Comparison of ENCODE assay signal across 28 cellular contexts in genomic region chr1:227914801-227915563, GRCh38. TPM values are rescaled to one million over a fixed set of nuclear protein-coding genes. Genes with fewer than 3 reads are reported as not detected.
DNase-seq lines count a peak whose midpoint lies in the region; ATAC-seq and TF ChIP-seq lines count a peak whose summit lies in the region.
"Had no signal": no experiment of that assay in that cellular context is flagged by ENCODE, and none has a peak within 500 bp of the region (broad histone marks: within the 10 kb centered on the region; RNA-seq: fewer than 3 reads in every experiment).

No MANE protein-coding gene starts in this region.

- H3K9me3 ChIP-seq in left ventricle myocardium inferior (replicated peaks), result no peaks in the 10 kb centered on the region
- H3K9me3 ChIP-seq: Caco-2, esophagus muscularis mucosa, neutrophil, tibial artery had no signal

- no peak overlapping the region for H3K4me3 Mint-ChIP-seq in chondrocyte (ENCODE audit: unreplicated experiment)
- H3K4me3 Mint-ChIP-seq: activated CD4-positive, alpha-beta memory T cell treated with anti-CD3 and anti-CD28 coated beads, Interleukin-2, amount 10 ng/mL, durations not matched to agents 7 days and 5 days; activated naive CD4-positive, alpha-beta T cell treated with anti-CD3 and anti-CD28 coated beads for 36 hours; activated T-helper 1 cell treated with anti-CD3 and anti-CD28 coated beads, Interleukin-12 subunit alpha, Interleukin-12 subunit beta, Interleukin-2, Interleukin-4 antibody, amounts not matched to agents 30 ng/mL and 10 ng/mL and 1 ng/mL, durations not matched to agents 14 hours and 24 hours and 36 hours; central memory CD8-positive, alpha-beta T cell; dendritic cell treated with granulocyte-macrophage colony-stimulating factor and Interleukin-4, amounts not matched to agents 40 ng/mL and 50 ng/mL, for 4 days; memory B cell had no signal

- no peaks in the 10 kb centered on the region for H3K27me3 Mint-ChIP-seq in chondrocyte (ENCODE audit: low read depth)

- no peak overlapping the region for H3K9ac ChIP-seq in mesendoderm (ENCODE audit: low read length)

- peaks cover 15% of the 10 kb centered on the region for H3K4me1 Mint-ChIP-seq in chondrocyte (ENCODE audit: low read depth)
- H3K4me1 Mint-ChIP-seq: central memory CD8-positive, alpha-beta T cell; memory B cell had no signal

- TF ChIP-seq CTCF in left ventricle myocardium inferior (IDR thresholded peaks at IDR 0.05; ENCODE audit: borderline replicate concordance), result no peak
- no peak for TF ChIP-seq CTCF in chondrocyte (IDR thresholded peaks at IDR 0.05)

- no peak overlapping the region for H4K8ac ChIP-seq in mesendoderm (ENCODE audit: low read depth, low read length)

- H3K27ac ChIP-seq in left ventricle myocardium inferior (replicated peaks) (no peak overlapping the region), mesendoderm (ENCODE audit: low read depth, low read length) (no peak overlapping the region), urinary bladder (ENCODE audit: low read depth) (peak overlapping the region; percentile 24)
- H3K27ac ChIP-seq: esophagus muscularis mucosa, neutrophil, tibial artery had no signal

- no peak overlapping the region for H3K4me2 ChIP-seq in mesendoderm (ENCODE audit: low read length)

- no CpG with 5 or more reads among the region's 7 CpGs for WGBS in mesendoderm (ENCODE audit: extremely low coverage, insufficient coverage, low lambda C conversion rate)
- WGBS in urinary bladder, result 67% methylated on average over 7 of the region's 7 CpGs

- ATAC-seq in Right ventricle myocardium inferior (no peak), GM18868 (IDR thresholded peaks at IDR 0.05; ENCODE audit: unreplicated experiment) (no peak), GM19035 (IDR thresholded peaks at IDR 0.05; ENCODE audit: unreplicated experiment) (no peak)

- no peaks in the 10 kb centered on the region for H3K36me3 ChIP-seq in left ventricle myocardium inferior
- H3K36me3 ChIP-seq in mesendoderm (ENCODE audit: control insufficient read depth, insufficient read depth, low read length), result no peaks in the 10 kb centered on the region
- no peaks in the 10 kb centered on the region for H3K36me3 ChIP-seq in urinary bladder (ENCODE audit: insufficient read depth)
- H3K36me3 ChIP-seq: neutrophil, tibial artery had no signal

- H3K36me3 Mint-ChIP-seq in chondrocyte (ENCODE audit: low read depth), result no peaks in the 10 kb centered on the region
- H3K36me3 Mint-ChIP-seq: memory B cell had no signal

- no peaks in the 10 kb centered on the region for H3K79me1 ChIP-seq in mesendoderm (ENCODE audit: low read length)

- intact Hi-C loops in Right ventricle myocardium inferior (cut with DNase I), result no loop called here
- intact Hi-C loops in left ventricle myocardium inferior (cut with micrococcal nuclease), result no loop called here

- no peak overlapping the region for H2AK5ac ChIP-seq in mesendoderm (ENCODE audit: low read length)

- H3K9me3 Mint-ChIP-seq in chondrocyte (ENCODE audit: low read depth), result no peaks in the 10 kb centered on the region
- H3K9me3 Mint-ChIP-seq: activated CD4-positive, alpha-beta memory T cell treated with anti-CD3 and anti-CD28 coated beads, Interleukin-2, amount 10 ng/mL, durations not matched to agents 7 days and 5 days; activated naive CD4-positive, alpha-beta T cell treated with anti-CD3 and anti-CD28 coated beads for 36 hours; activated T-helper 1 cell treated with anti-CD3 and anti-CD28 coated beads, Interleukin-12 subunit alpha, Interleukin-12 subunit beta, Interleukin-2, Interleukin-4 antibody, amounts not matched to agents 30 ng/mL and 10 ng/mL and 1 ng/mL, durations not matched to agents 14 hours and 24 hours and 36 hours; central memory CD8-positive, alpha-beta T cell; dendritic cell treated with granulocyte-macrophage colony-stimulating factor and Interleukin-4, amounts not matched to agents 40 ng/mL and 50 ng/mL, for 4 days; memory B cell had no signal

- no peak overlapping the region for H3K18ac ChIP-seq in mesendoderm (ENCODE audit: low read length)

- H4K5ac ChIP-seq in mesendoderm (ENCODE audit: low read length), result no peak overlapping the region

- H3K27me3 ChIP-seq in left ventricle myocardium inferior (ENCODE audit: low read depth), result no peaks in the 10 kb centered on the region
- H3K27me3 ChIP-seq in mesendoderm (ENCODE audit: insufficient read depth, low read length, poor library complexity), result no peaks in the 10 kb centered on the region
- H3K27me3 ChIP-seq: esophagus muscularis mucosa had no signal

- DNase-seq in Right ventricle myocardium inferior (ENCODE audit: missing footprints) (peak; percentile 55), left ventricle myocardium inferior (no peak), chondrocyte (ENCODE audit: low spot score) (peak; percentile 74), mesendoderm (no peak), activated gamma-delta T cell treated with Interleukin-2 at 50 U/mL for 16 hours (no peak)
- DNase-seq: activated CD4-positive, alpha-beta memory T cell treated with anti-CD3 and anti-CD28 coated beads, Interleukin-2, amount 10 ng/mL, durations not matched to agents 7 days and 5 days; activated CD8-positive, alpha-beta memory T cell treated with anti-CD3 and anti-CD28 coated beads, Interleukin-2, amount 50 U/mL, for 48 hours; activated naive CD4-positive, alpha-beta T cell treated with anti-CD3 and anti-CD28 coated beads for 36 hours; C1 segment of cervical spinal cord; Caco-2; foreskin fibroblast; NCI-H187; NCI-H526; NK-92 treated with Interleukin-12 subunit alpha and Interleukin-12 subunit beta, amount 100 ng/mL, for 24 hours; PC-3; stimulated activated CD4-positive, alpha-beta T cell treated with anti-CD3 and anti-CD28 coated beads, Interleukin-12 subunit alpha, Interleukin-12 subunit beta, amount 100 ng/mL, for 4 hours; stimulated activated CD4-positive, alpha-beta T cell treated with anti-CD3 and anti-CD28 coated beads, Interleukin-2, amount 100 ng/mL, for 48 hours; tibial artery had no signal

- H3K79me2 ChIP-seq in mesendoderm (ENCODE audit: control insufficient read depth, insufficient read depth, low read length), result no peaks in the 10 kb centered on the region

- H2BK5ac ChIP-seq in mesendoderm (ENCODE audit: low read length), result no peak overlapping the region

- no peak overlapping the region for H2BK15ac ChIP-seq in mesendoderm (replicated peaks; ENCODE audit: low read depth)

- H3K23ac ChIP-seq in mesendoderm (ENCODE audit: low read length), result no peak overlapping the region

- no peak overlapping the region for H3K4ac ChIP-seq in mesendoderm (ENCODE audit: low read depth, low read length)

- no peak overlapping the region for H3K4me3 ChIP-seq in left ventricle myocardium inferior
- no peak overlapping the region for H3K4me3 ChIP-seq in mesendoderm (ENCODE audit: low read length)
- no peak overlapping the region for H3K4me3 ChIP-seq in urinary bladder (ENCODE audit: low read depth, low read length)
- H3K4me3 ChIP-seq: esophagus muscularis mucosa, K562, tibial artery had no signal

- H3K27ac Mint-ChIP-seq in chondrocyte (ENCODE audit: unreplicated experiment), result no peak overlapping the region
- H3K27ac Mint-ChIP-seq: activated CD4-positive, alpha-beta memory T cell treated with anti-CD3 and anti-CD28 coated beads, Interleukin-2, amount 10 ng/mL, durations not matched to agents 7 days and 5 days; activated naive CD4-positive, alpha-beta T cell treated with anti-CD3 and anti-CD28 coated beads for 36 hours; activated T-helper 1 cell treated with anti-CD3 and anti-CD28 coated beads, Interleukin-12 subunit alpha, Interleukin-12 subunit beta, Interleukin-2, Interleukin-4 antibody, amounts not matched to agents 30 ng/mL and 10 ng/mL and 1 ng/mL, durations not matched to agents 14 hours and 24 hours and 36 hours; dendritic cell treated with granulocyte-macrophage colony-stimulating factor and Interleukin-4, amounts not matched to agents 40 ng/mL and 50 ng/mL, for 4 days; memory B cell had no signal

- H3K4me1 ChIP-seq in left ventricle myocardium inferior (no peaks in the 10 kb centered on the region), mesendoderm (ENCODE audit: control insufficient read depth, low read depth, low read length) (peaks cover 5% of the 10 kb centered on the region), urinary bladder (ENCODE audit: insufficient read depth) (no peaks in the 10 kb centered on the region)
- H3K4me1 ChIP-seq: Caco-2, tibial artery had no signal

- H3K56ac ChIP-seq in mesendoderm (ENCODE audit: low read length), result peak overlapping the region; percentile 20

- H2BK120ac ChIP-seq in mesendoderm (ENCODE audit: low read depth, low read length), result no peak overlapping the region

RNA-seq across cellular contexts. Expression of gene WNT9A, which starts 32.8 kb away (rescaled TPM):
- 0.73 TPM for total RNA-seq in Right ventricle myocardium inferior
- total RNA-seq in left ventricle myocardium inferior, result 4.8 TPM
- 2.5 to 4.2 TPM (median 2.7 TPM) in 3 replicates for total RNA-seq in chondrocyte
- polyA plus RNA-seq in mesendoderm (2013, experiment 1 of 2), result 0.21 TPM
- 0.15 TPM for polyA plus RNA-seq in mesendoderm (2013, experiment 2 of 2)
- 2.7 TPM for total RNA-seq in urinary bladder
- 9.4 TPM for polyA plus RNA-seq in urinary bladder
- total RNA-seq: activated naive CD4-positive, alpha-beta T cell treated with anti-CD3 and anti-CD28 coated beads for 36 hours; activated T-helper 1 cell treated with anti-CD3 and anti-CD28 coated beads, Interleukin-12 subunit alpha, Interleukin-12 subunit beta, Interleukin-2, Interleukin-4 antibody, amounts not matched to agents 30 ng/mL and 10 ng/mL and 1 ng/mL, durations not matched to agents 14 hours and 24 hours and 36 hours had no signal

Comparison
In these comparisons a context has a peak if more than half of its experiments do, and no peak if none do; other contexts are left out.
1. DNase-seq: peak in Right ventricle myocardium inferior (single experiment) and chondrocyte (single experiment); none in left ventricle myocardium inferior (single experiment), mesendoderm (single experiment) and activated gamma-delta T cell treated with Interleukin-2 at 50 U/mL for 16 hours (single experiment).